ENCODE assay signal across 10 cellular contexts in the genomic region with DNA sequence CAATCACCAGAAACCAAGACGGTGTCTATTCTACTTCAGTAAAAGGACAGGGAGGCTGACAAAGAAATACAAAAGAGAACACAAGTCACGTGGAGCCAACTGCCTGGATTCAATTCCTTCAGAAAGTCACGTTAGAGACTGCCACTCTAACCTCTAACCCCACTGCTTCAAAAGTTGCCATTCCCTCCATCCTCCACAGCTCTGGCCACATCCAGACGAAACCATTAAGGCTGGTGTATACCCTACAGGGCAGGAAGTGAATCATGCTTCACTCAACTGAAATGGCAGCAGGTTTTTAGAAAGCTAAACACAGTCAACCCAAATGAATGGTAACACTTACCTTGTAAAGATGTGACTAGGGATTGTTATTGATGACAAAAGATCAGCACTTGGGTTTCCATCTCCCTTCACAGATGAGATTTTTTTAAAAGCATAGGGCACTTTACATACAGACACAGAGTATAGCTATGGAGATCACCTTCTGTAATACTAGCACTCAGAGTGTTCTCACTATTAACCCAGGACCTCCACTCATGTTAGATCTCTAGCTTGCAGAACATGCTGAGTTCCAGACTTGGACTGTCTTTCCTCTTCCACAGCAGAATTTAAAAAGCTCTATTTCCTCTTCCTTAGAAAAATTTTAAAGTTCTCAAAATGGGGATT. TPM values are rescaled to one million over a fixed set of nuclear protein-coding genes. Genes with fewer than 3 reads are reported as not detected.
DNase-seq lines count a peak whose midpoint lies in the region; ATAC-seq, FAIRE-seq and TF ChIP-seq lines count a peak whose summit lies in the region.
"Had no signal": no experiment of that assay in that cellular context is flagged by ENCODE, and none has a peak within 500 bp of the region (broad histone marks: within the 10 kb centered on the region; RNA-seq: fewer than 3 reads in every experiment).

No MANE protein-coding gene starts in this region.

- ATAC-seq in GM23338: peak; percentile 83
- ATAC-seq in effector memory CD8-positive, alpha-beta T cell (replicated peaks): peak; percentile 50
- ATAC-seq in HG02870 (IDR thresholded peaks at IDR 0.05; ENCODE audit: unreplicated experiment): no peak

- POLR2A ChIA-PET in OCI-LY7 (lab: Charles Lee): no interaction called here

- H3K4me1 ChIP-seq in BLaER1 (peaks cover 66% of the 10 kb centered on the region), GM23338 (ENCODE audit: insufficient read depth) (no peaks in the 10 kb centered on the region), OCI-LY7 (ENCODE audit: insufficient read depth, low read length, poor library complexity, severe bottlenecking) (no peaks in the 10 kb centered on the region)

- no peak overlapping the region for H3K9ac ChIP-seq in BLaER1

- BruUV-seq in OCI-LY7 (replicated peaks; lab: Mats Ljungman, UMichigan): no TSS peak

- H3K27me3 Mint-ChIP-seq in GM23338 (ENCODE audit: insufficient read depth, low read depth, poor library complexity): no peaks in the 10 kb centered on the region
- peaks cover 10 to 31% of the 10 kb centered on the region in 2 donors for H3K27me3 Mint-ChIP-seq in effector memory CD8-positive, alpha-beta T cell

- H3K4me3 Mint-ChIP-seq in GM23338: no peak overlapping the region
- no peak overlapping the region for H3K4me3 Mint-ChIP-seq in effector memory CD8-positive, alpha-beta T cell

- DNase-seq in GM23338 (ENCODE audit: low spot score) (peak; percentile 28), OCI-LY7 (ENCODE audit: low spot score) (no peak), urothelium cell line (ENCODE audit: low spot score) (no peak), coronary artery (ENCODE audit: low spot score) (no peak), HCEC 1CT (no peak)
- DNase-seq in effector memory CD8-positive, alpha-beta T cell: no peak
- DNase-seq: kidney glomerular epithelial cell had no signal

- H3K27ac ChIP-seq in BLaER1 (peak overlapping the region; percentile 3), GM23338 (ENCODE audit: low read depth) (no peak overlapping the region), OCI-LY7 (ENCODE audit: low read depth, low read length, poor library complexity, severe bottlenecking) (no peak overlapping the region), coronary artery (no peak overlapping the region)
- H3K27ac ChIP-seq: SK-N-MC had no signal

- H2AFZ ChIP-seq in GM23338 (no peak overlapping the region), OCI-LY7 (ENCODE audit: low read length) (peak overlapping the region; percentile 38; the same call in 1 of the 2 replicates)

- H3K4me2 ChIP-seq in BLaER1 (peak overlapping the region; percentile 42), GM23338 (no peak overlapping the region), OCI-LY7 (ENCODE audit: low read length) (no peak overlapping the region)

- H3K9me3 ChIP-seq in BLaER1: peaks cover 11% of the 10 kb centered on the region; the same call in 1 of the 2 replicates
- H3K9me3 ChIP-seq in OCI-LY7 (ENCODE audit: low read length): no peaks in the 10 kb centered on the region

- H4K20me1 ChIP-seq in BLaER1 (no peaks in the 10 kb centered on the region), GM23338 (replicated peaks; ENCODE audit: insufficient read depth) (no peaks in the 10 kb centered on the region), OCI-LY7 (ENCODE audit: insufficient read depth, low read length) (no peaks in the 10 kb centered on the region)

- FAIRE-seq in urothelium cell line (lab: Jason Lieb, UNC): no peak

- H3K27me3 ChIP-seq in BLaER1: no peaks in the 10 kb centered on the region
- no peaks in the 10 kb centered on the region for H3K27me3 ChIP-seq in GM23338 (ENCODE audit: insufficient read depth)

- no peak overlapping the region for H3K27ac Mint-ChIP-seq in GM23338
- no peak overlapping the region for H3K27ac Mint-ChIP-seq in effector memory CD8-positive, alpha-beta T cell

- H3K4me1 Mint-ChIP-seq in GM23338: peaks cover 17% of the 10 kb centered on the region; the same call in 2 of the 3 replicates
- peaks cover 0 to 4% of the 10 kb centered on the region in 2 donors for H3K4me1 Mint-ChIP-seq in effector memory CD8-positive, alpha-beta T cell (ENCODE audit: low read depth in 2 of 2)

- H3K9me2 ChIP-seq in GM23338 (ENCODE audit: insufficient read depth) (peaks cover under 1% of the 10 kb centered on the region; the same call in 1 of the 2 replicates), OCI-LY7 (ENCODE audit: insufficient read depth, low read length) (no peaks in the 10 kb centered on the region)

- H3K9me3 Mint-ChIP-seq in GM23338: no peaks in the 10 kb centered on the region
- no peaks in the 10 kb centered on the region for H3K9me3 Mint-ChIP-seq in effector memory CD8-positive, alpha-beta T cell

- H3K36me3 Mint-ChIP-seq in GM23338 (ENCODE audit: low read depth): no peaks in the 10 kb centered on the region
- no peaks in the 10 kb centered on the region for H3K36me3 Mint-ChIP-seq in effector memory CD8-positive, alpha-beta T cell (ENCODE audit: insufficient read depth)

- no peaks in the 10 kb centered on the region for H3K79me2 ChIP-seq in GM23338 (replicated peaks; ENCODE audit: insufficient read depth)
- no peaks in the 10 kb centered on the region for H3K79me2 ChIP-seq in OCI-LY7 (ENCODE audit: insufficient read depth, low read depth, low read length)

- H3K36me3 ChIP-seq in BLaER1: peaks cover 13% of the 10 kb centered on the region; the same call in 1 of the 2 replicates
- no peaks in the 10 kb centered on the region for H3K36me3 ChIP-seq in GM23338 (ENCODE audit: insufficient read depth)
- no peaks in the 10 kb centered on the region for H3K36me3 ChIP-seq in OCI-LY7 (ENCODE audit: insufficient read depth, low read length)

- TF ChIP-seq CTCF in GM23338 (conservative IDR thresholded peaks at IDR 0.05; ENCODE audit: low read depth in 2 of 2): no peak
- TF ChIP-seq CTCF in OCI-LY7 (conservative IDR thresholded peaks at IDR 0.05; ENCODE audit: low read length): no peak
- no peak for TF ChIP-seq CTCF in coronary artery (IDR thresholded peaks at IDR 0.05)

- CTCF ChIA-PET in OCI-LY7 (lab: Charles Lee; ENCODE audit: unreplicated experiment): interaction anchor here (0.8 kb wide), 2 partner anchors 34 to 127 kb away, joined by 3 read pairs; no protein-coding TSS in a partner anchor

- H3K4me3 ChIP-seq in BLaER1 (no peak overlapping the region), GM23338 (no peak overlapping the region), OCI-LY7 (ENCODE audit: low read depth, low read length, poor library complexity, severe bottlenecking) (no peak overlapping the region), coronary artery (no peak overlapping the region)
- H3K4me3 ChIP-seq: SK-N-MC had no signal

- no peaks in the 10 kb centered on the region for H3F3A ChIP-seq in GM23338 (replicated peaks; ENCODE audit: low read depth)

- intact Hi-C loops in OCI-LY7 (cut with micrococcal nuclease; ENCODE audit: unreplicated experiment): no loop called here

RNA-seq across cellular contexts. Expression of a gene that starts 37.4 kb away (rescaled TPM):
- 3.7 and 6.5 TPM in 2 replicates for total RNA-seq in GM23338 (2014; rRNA removed; shearing (Covaris generic))
- polyA plus RNA-seq in GM23338 (2016; fragmentation: Nextera tagmentation; extraction: Ambion mirVana): 1.3 and 1.7 TPM in 2 replicates
- total RNA-seq in OCI-LY7 (2014; rRNA removed; shearing (Covaris generic)): 1.2 and 1.8 TPM in 2 replicates
- 0.74 and 0.80 TPM in 2 replicates for total RNA-seq in OCI-LY7 (2022)
